21 cellular contexts compared by ENCODE assay signal in genomic region chr11:87819141-87819540, GRCh38.
DNase-seq lines count a peak whose midpoint lies in the region; ATAC-seq and TF ChIP-seq lines count a peak whose summit lies in the region.
"Had no signal": no experiment of that assay in that cellular context is flagged by ENCODE, and none has a peak within 500 bp of the region (broad histone marks: within the 10 kb centered on the region; RNA-seq: fewer than 3 reads in every experiment).

No MANE protein-coding gene starts in this region.

- H3K27me3 ChIP-seq in BJ (ENCODE audit: control insufficient read depth, insufficient read depth, low read length) (no peaks in the 10 kb centered on the region), aorta (ENCODE audit: control insufficient read depth in 1 of 2, insufficient read depth in 2 of 2, low read length in 1 of 2) (no peaks in the 10 kb centered on the region), SK-N-SH (ENCODE audit: insufficient read depth) (no peaks in the 10 kb centered on the region)
- H3K27me3 ChIP-seq: pancreas, right lobe of liver, SJCRH30, thyroid gland had no signal

- 20 to 26% methylated on average over 1 of the region's 1 CpG for WGBS in aorta, 2 donors
- 0% methylated on average over 1 of the region's 1 CpG for WGBS in SK-N-SH (ENCODE audit: low lambda C conversion rate)

- H4K20me1 ChIP-seq in SK-N-SH (ENCODE audit: insufficient read depth) = no peaks in the 10 kb centered on the region

- TF ChIP-seq CTCF in BJ (IDR thresholded peaks at IDR 0.05; ENCODE audit: insufficient read depth, low read depth, low read length) (no peak), fibroblast of pulmonary artery (IDR thresholded peaks at IDR 0.05; ENCODE audit: low read length, missing control alignments) (no peak), SK-N-SH (IDR thresholded peaks at IDR 0.05) (no peak), RWPE1 (conservative IDR thresholded peaks at IDR 0.05; ENCODE audit: low read depth) (no peak)

- H3K9me3 ChIP-seq in aorta (ENCODE audit: control insufficient read depth, low read length) (no peaks in the 10 kb centered on the region), SK-N-SH (no peaks in the 10 kb centered on the region)
- H3K9me3 ChIP-seq: pancreas, right lobe of liver, SJCRH30, thyroid gland had no signal

- no peaks in the 10 kb centered on the region for H3K36me3 Mint-ChIP-seq in activated CD4-positive, alpha-beta memory T cell treated with anti-CD3 and anti-CD28 coated beads for 36 hours
- H3K36me3 Mint-ChIP-seq: activated naive CD4-positive, alpha-beta T cell treated with anti-CD3 and anti-CD28 coated beads, Interleukin-2, amount 50 U/mL, for 72 hours; CD8-positive, alpha-beta T cell; naive thymus-derived CD4-positive, alpha-beta T cell; stimulated activated memory B cell treated with anti-CD40 and anti-IgM and Interleukin-4, amounts not matched to agents 10 μg/mL and 1 μg/mL and 100 μg/mL, for 72 hours had no signal

- no peak overlapping the region for H3K9ac ChIP-seq in SK-N-SH

- no peaks in the 10 kb centered on the region for H3K79me2 ChIP-seq in SK-N-SH (ENCODE audit: insufficient read depth)

- H3K36me3 ChIP-seq in BJ (ENCODE audit: control insufficient read depth, insufficient read depth, low read length) (no peaks in the 10 kb centered on the region), aorta (ENCODE audit: control insufficient read depth in 1 of 2, insufficient read depth in 2 of 2, low read length in 1 of 2) (no peaks in the 10 kb centered on the region), SK-N-SH (replicated peaks in 1 of 2; ENCODE audit: control insufficient read depth in 1 of 2, insufficient read depth in 2 of 2, low read length in 1 of 2) (no peaks in the 10 kb centered on the region)
- H3K36me3 ChIP-seq: pancreas, right lobe of liver, SJCRH30, thyroid gland had no signal

- POLR2A ChIA-PET in BJ (lab: Charles Lee) = no interaction called here
- POLR2A ChIA-PET in activated CD4-positive, alpha-beta memory T cell treated with anti-CD3 and anti-CD28 coated beads for 36 hours (lab: Charles Lee) = no interaction called here
- POLR2A ChIA-PET in SK-N-SH (lab: Yijun Ruan, JAX) = no interaction called here
- POLR2A ChIA-PET in RWPE1 (lab: Yijun Ruan, JAX; ENCODE audit: low non-redundant PET) = no interaction called here

- no peak overlapping the region for H3K4me2 ChIP-seq in SK-N-SH

- H3K9me3 Mint-ChIP-seq in activated CD4-positive, alpha-beta memory T cell treated with anti-CD3 and anti-CD28 coated beads for 36 hours = no peaks in the 10 kb centered on the region
- H3K9me3 Mint-ChIP-seq: activated T-cell treated with anti-CD3 and anti-CD28 coated beads, Interleukin-2, amount 50 U/mL, for 72 hours; CD8-positive, alpha-beta T cell had no signal

- no peaks in the 10 kb centered on the region for H3F3A ChIP-seq in SK-N-SH (replicated peaks; ENCODE audit: insufficient read depth)

- CTCF ChIA-PET in BJ (lab: Yijun Ruan, JAX) (no interaction called here), SK-N-SH (lab: Yijun Ruan, JAX) (no interaction called here), RWPE1 (lab: Yijun Ruan, JAX) (no interaction called here)
- CTCF ChIA-PET in activated CD4-positive, alpha-beta memory T cell treated with anti-CD3 and anti-CD28 coated beads for 36 hours (lab: Charles Lee) = no interaction called here

- H3K4me3 ChIP-seq in BJ (ENCODE audit: low read depth, low read length) (no peak overlapping the region), fibroblast of pulmonary artery (replicated peaks; ENCODE audit: low read depth, low read length) (no peak overlapping the region), aorta (ENCODE audit: low read length in 2 of 2) (no peak overlapping the region), SK-N-SH (ENCODE audit: low read depth in 2 of 2, low read length in 1 of 2) (no peak overlapping the region)
- H3K4me3 ChIP-seq: pancreas, right lobe of liver, SJCRH30, thyroid gland had no signal

- H3K27ac ChIP-seq in aorta (ENCODE audit: low read depth in 1 of 2, low read length in 2 of 2) (no peak overlapping the region), SK-N-SH (ENCODE audit: low read depth in 2 of 2, low read length in 1 of 2) (no peak overlapping the region), RWPE1 (no peak overlapping the region)
- H3K27ac ChIP-seq: pancreas, right lobe of liver, SJCRH30, thyroid gland had no signal

- H2AFZ ChIP-seq in SK-N-SH (ENCODE audit: low read depth) = no peak overlapping the region

- DNase-seq in BJ (ENCODE audit: low read depth) (peak; percentile 59), SK-N-DZ (ENCODE audit: low spot score) (peak; percentile 15), fibroblast of pulmonary artery (ENCODE audit: low read depth) (peak; percentile 1), aorta (no peak), SK-N-SH (no peak), RWPE1 (ENCODE audit: low spot score) (no peak)
- no peak for DNase-seq in activated CD4-positive, alpha-beta memory T cell treated with anti-CD3 and anti-CD28 coated beads for 36 hours
- DNase-seq: activated T-cell treated with anti-CD3 and anti-CD28 coated beads, Interleukin-2, amount 50 U/mL, for 72 hours; CD8-positive, alpha-beta T cell; H7; KG1; naive thymus-derived CD4-positive, alpha-beta T cell; NCI-H2081; NCI-H524 treated with DMSO at 0.1 percent for 48 hours; pancreas; right lobe of liver; SJCRH30; thyroid gland had no signal

- intact Hi-C loops in activated CD4-positive, alpha-beta memory T cell treated with anti-CD3 and anti-CD28 coated beads for 36 hours (cut with micrococcal nuclease) = no loop called here
- intact Hi-C loops in aorta (cut with DNase I) = no loop called here

- H3K4me3 Mint-ChIP-seq in activated CD4-positive, alpha-beta memory T cell treated with anti-CD3 and anti-CD28 coated beads for 36 hours = no peak overlapping the region
- H3K4me3 Mint-ChIP-seq: activated T-cell treated with anti-CD3 and anti-CD28 coated beads, Interleukin-2, amount 50 U/mL, for 72 hours; CD8-positive, alpha-beta T cell; naive thymus-derived CD4-positive, alpha-beta T cell; stimulated activated memory B cell treated with anti-CD40 and anti-IgM and Interleukin-4, amounts not matched to agents 10 μg/mL and 1 μg/mL and 100 μg/mL, for 72 hours had no signal

- no peak for TF ChIP-seq EP300 in SK-N-SH (IDR thresholded peaks at IDR 0.05; ENCODE audit: borderline replicate concordance in 1 of 2, low read depth in 1 of 2, low read length in 1 of 2)

- no peaks in the 10 kb centered on the region for H3K9me2 ChIP-seq in SK-N-SH

- H3K4me1 ChIP-seq in aorta (ENCODE audit: control insufficient read depth in 1 of 2, insufficient read depth in 2 of 2, low read length in 2 of 2) (no peaks in the 10 kb centered on the region), SK-N-SH (ENCODE audit: control insufficient read depth in 1 of 2, insufficient read depth in 2 of 2, low read depth in 1 of 2, low read length in 1 of 2) (no peaks in the 10 kb centered on the region)
- H3K4me1 ChIP-seq: pancreas, right lobe of liver, SJCRH30, thyroid gland had no signal

- TF ChIP-seq RAD21 in SK-N-SH (IDR thresholded peaks at IDR 0.05; ENCODE audit: low read length) = no peak

- no peak overlapping the region for H3K27ac Mint-ChIP-seq in activated CD4-positive, alpha-beta memory T cell treated with anti-CD3 and anti-CD28 coated beads for 36 hours
- H3K27ac Mint-ChIP-seq: activated naive CD4-positive, alpha-beta T cell treated with anti-CD3 and anti-CD28 coated beads, Interleukin-2, amount 50 U/mL, for 72 hours; activated T-cell treated with anti-CD3 and anti-CD28 coated beads, Interleukin-2, amount 50 U/mL, for 72 hours; CD8-positive, alpha-beta T cell; naive thymus-derived CD4-positive, alpha-beta T cell; stimulated activated memory B cell treated with anti-CD40 and anti-IgM and Interleukin-4, amounts not matched to agents 10 μg/mL and 1 μg/mL and 100 μg/mL, for 72 hours had no signal

- no peaks in the 10 kb centered on the region for H3K27me3 Mint-ChIP-seq in activated CD4-positive, alpha-beta memory T cell treated with anti-CD3 and anti-CD28 coated beads for 36 hours
- H3K27me3 Mint-ChIP-seq: naive thymus-derived CD4-positive, alpha-beta T cell; stimulated activated memory B cell treated with anti-CD40 and anti-IgM and Interleukin-4, amounts not matched to agents 10 μg/mL and 1 μg/mL and 100 μg/mL, for 72 hours had no signal

- ATAC-seq in HG02759 (IDR thresholded peaks at IDR 0.05; ENCODE audit: unreplicated experiment) = peak; percentile 54
- no peak for ATAC-seq in aorta (ENCODE audit: low FRiP score)
- ATAC-seq: activated T-cell treated with anti-CD3 and anti-CD28 coated beads, Interleukin-2, amount 50 U/mL, for 72 hours; CD8-positive, alpha-beta T cell; naive thymus-derived CD4-positive, alpha-beta T cell; pancreas; right lobe of liver; stimulated activated memory B cell treated with anti-CD40 and anti-IgM and Interleukin-4, amounts not matched to agents 10 μg/mL and 1 μg/mL and 100 μg/mL, for 72 hours had no signal

- no peaks in the 10 kb centered on the region for H3K4me1 Mint-ChIP-seq in activated CD4-positive, alpha-beta memory T cell treated with anti-CD3 and anti-CD28 coated beads for 36 hours (ENCODE audit: low read depth)
- H3K4me1 Mint-ChIP-seq: naive thymus-derived CD4-positive, alpha-beta T cell; stimulated activated memory B cell treated with anti-CD40 and anti-IgM and Interleukin-4, amounts not matched to agents 10 μg/mL and 1 μg/mL and 100 μg/mL, for 72 hours had no signal

TF ChIP-seq in SK-N-SH, 30 proteins besides CTCF, POLR2A, EP300 and RAD21:
- TF ChIP-seq GABPA (IDR thresholded peaks at IDR 0.05; ENCODE audit: low read depth) = no peak

Comparison
In these comparisons a context has a peak if more than half of its experiments do, and no peak if none do; other contexts are left out.
1. DNase-seq: peak in BJ (single experiment), SK-N-DZ (single experiment) and fibroblast of pulmonary artery (single experiment); none in activated CD4-positive, alpha-beta memory T cell treated with anti-CD3 and anti-CD28 coated beads for 36 hours (single experiment), aorta (0 of 2), SK-N-SH (single experiment) and RWPE1 (single experiment).